In the genomic region with DNA sequence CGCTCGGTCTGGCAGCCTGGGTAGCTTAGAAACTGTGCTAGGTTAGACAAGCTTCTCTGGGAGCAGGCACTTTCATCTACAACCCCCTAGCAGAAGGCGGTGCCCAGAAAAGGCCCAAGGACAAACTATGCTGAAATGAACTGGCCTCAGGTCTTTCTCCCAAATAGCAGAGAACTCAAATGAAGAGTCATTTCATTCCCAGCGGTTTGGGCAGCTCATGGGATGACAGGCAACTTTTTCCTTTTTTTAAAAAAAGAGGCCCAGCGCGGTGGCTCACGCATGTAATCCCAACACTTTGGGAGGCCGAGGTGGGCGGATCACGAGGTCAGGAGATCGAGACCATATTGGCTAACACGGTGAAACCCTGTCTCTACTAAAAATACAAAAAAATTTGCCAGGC, we compare ENCODE assay signal across 11 cellular contexts. TPM values are rescaled to one million over a fixed set of nuclear protein-coding genes. Genes with fewer than 3 reads are reported as not detected.
A peak's percentile ranks its signal among the peaks of the same experiment; 100 is the strongest.
DNase-seq lines count a peak whose midpoint lies in the region; ATAC-seq and TF ChIP-seq lines count a peak whose summit lies in the region.
"Had no signal": no experiment of that assay in that cellular context is flagged by ENCODE, and none has a peak within 500 bp of the region (broad histone marks: within the 10 kb centered on the region; RNA-seq: fewer than 3 reads in every experiment).

No MANE protein-coding gene starts in this region.

- H3K27ac ChIP-seq in Panc1 (ENCODE audit: low read length) (peak overlapping the region; percentile 39; the same call in 1 of the 2 replicates), skeletal muscle tissue (ENCODE audit: low read depth, low read length) (peak overlapping the region; percentile 58), SJCRH30 (no peak overlapping the region)
- peak overlapping the region; percentile 84 for H3K27ac ChIP-seq in effector memory CD4-positive, alpha-beta T cell (ENCODE audit: insufficient read depth, low read length, poor library complexity, severe bottlenecking)
- H3K27ac ChIP-seq: SK-N-MC had no signal

- H3K27ac Mint-ChIP-seq in activated CD4-positive, alpha-beta T cell treated with anti-CD3 and anti-CD28 coated beads, Interleukin-2, amount 10 ng/mL, durations not matched to agents 24 days and 14 days = peak overlapping the region; percentile 93

- H3K4me3 ChIP-seq in Panc1 (ENCODE audit: low read depth in 2 of 2, low read length in 2 of 2) (no peak overlapping the region), skeletal muscle tissue (ENCODE audit: low read length in 3 of 3) (peak overlapping the region in 1 of 3 donors; percentile 45), SJCRH30 (no peak overlapping the region)
- H3K4me3 ChIP-seq in effector memory CD4-positive, alpha-beta T cell (ENCODE audit: insufficient read depth, low read depth, low read length, poor library complexity, severe bottlenecking) = peak overlapping the region; percentile 24
- H3K4me3 ChIP-seq: A549, SK-N-MC had no signal

- peak overlapping the region; percentile 79 for H3K4me3 Mint-ChIP-seq in activated CD4-positive, alpha-beta T cell treated with anti-CD3 and anti-CD28 coated beads, Interleukin-2, amount 10 ng/mL, durations not matched to agents 24 days and 14 days

- in situ Hi-C loops in Panc1 (cut with HindIII; ENCODE audit: low pct_unique_long_range_greater_than_20kb, low sequenced_read_pairs) = no loop called here

- peaks cover 56% of the 10 kb centered on the region for H3K4me1 Mint-ChIP-seq in activated CD4-positive, alpha-beta T cell treated with anti-CD3 and anti-CD28 coated beads, Interleukin-2, amount 10 ng/mL, durations not matched to agents 24 days and 14 days

- peak overlapping the region in 1 of 3 donors; percentile 40 for H3K9ac ChIP-seq in skeletal muscle tissue (ENCODE audit: low read depth in 1 of 3, low read length in 3 of 3)

- no peak for DNase-seq in activated CD4-positive, alpha-beta T cell treated with anti-CD3 and anti-CD28 coated beads, Interleukin-2, amount 10 ng/mL, durations not matched to agents 24 days and 14 days
- DNase-seq in activated CD4-positive, alpha-beta T cell treated with anti-CD3 and anti-CD28 coated beads, Interleukin-2, amount 50 U/mL, for 4 hours = no peak
- DNase-seq in Panc1 (ENCODE audit: low read depth, low spot score) (no peak), SJCRH30 (no peak), NAMALWA (ENCODE audit: low spot score) (no peak), NCI-H2196 treated with DMSO at 0.1 percent for 48 hours (lab: John Stamatoyannopoulos, UW; ENCODE audit: unreplicated experiment) (no peak)
- no peak for DNase-seq in effector memory CD4-positive, alpha-beta T cell
- DNase-seq: NCI-H526 treated with DMSO at 0.1 percent for 48 hours had no signal

- H3K36me3 ChIP-seq in Panc1 (ENCODE audit: control insufficient read depth, insufficient read depth, low read length) = no peaks in the 10 kb centered on the region
- no peaks in the 10 kb centered on the region for H3K36me3 ChIP-seq in effector memory CD4-positive, alpha-beta T cell (ENCODE audit: control insufficient read depth, insufficient read depth, low read length)
- no peaks in the 10 kb centered on the region for H3K36me3 ChIP-seq in skeletal muscle tissue (ENCODE audit: control insufficient read depth in 3 of 3, insufficient read depth in 3 of 3, low read length in 3 of 3)
- H3K36me3 ChIP-seq in SJCRH30 = no peaks in the 10 kb centered on the region

- no peak for ATAC-seq in Panc1
- ATAC-seq: A549 had no signal

- TF ChIP-seq CTCF in Panc1 (IDR thresholded peaks at IDR 0.05) = no peak

- no peaks in the 10 kb centered on the region for H3K9me3 Mint-ChIP-seq in activated CD4-positive, alpha-beta T cell treated with anti-CD3 and anti-CD28 coated beads, Interleukin-2, amount 10 ng/mL, durations not matched to agents 24 days and 14 days

- no peaks in the 10 kb centered on the region for H3K27me3 Mint-ChIP-seq in activated CD4-positive, alpha-beta T cell treated with anti-CD3 and anti-CD28 coated beads, Interleukin-2, amount 10 ng/mL, durations not matched to agents 24 days and 14 days

- peaks cover 56% of the 10 kb centered on the region for H3K4me1 ChIP-seq in Panc1 (ENCODE audit: control insufficient read depth, insufficient read depth, low read length)
- peaks cover 62% of the 10 kb centered on the region for H3K4me1 ChIP-seq in effector memory CD4-positive, alpha-beta T cell (ENCODE audit: control insufficient read depth, insufficient read depth, low read length, poor library complexity, severe bottlenecking)
- H3K4me1 ChIP-seq in skeletal muscle tissue (ENCODE audit: control insufficient read depth in 3 of 3, insufficient read depth in 3 of 3, low read length in 3 of 3) = peaks cover 59 to 67% (median 62%) of the 10 kb centered on the region in 3 donors
- H3K4me1 ChIP-seq in SJCRH30 = peaks cover 46% of the 10 kb centered on the region

- intact Hi-C loops in activated CD4-positive, alpha-beta T cell treated with anti-CD3 and anti-CD28 coated beads, Interleukin-2, amount 10 ng/mL, durations not matched to agents 24 days and 14 days (cut with micrococcal nuclease) = loop anchor here (10.0 kb wide), 1 partner anchor 463 kb away; a partner anchor contains a TSS
- intact Hi-C loops in Panc1 (cut with micrococcal nuclease; ENCODE audit: unreplicated experiment) = loop anchor here (10.0 kb wide), 1 partner anchor 63 kb away; no protein-coding TSS in a partner anchor

- H3K9me3 ChIP-seq in Panc1 (ENCODE audit: control insufficient read depth, insufficient read depth, low read depth, low read length) (no peaks in the 10 kb centered on the region), skeletal muscle tissue (ENCODE audit: control insufficient read depth in 3 of 3, low read length in 3 of 3) (no peaks in the 10 kb centered on the region), SJCRH30 (replicated peaks) (no peaks in the 10 kb centered on the region)
- no peaks in the 10 kb centered on the region for H3K9me3 ChIP-seq in effector memory CD4-positive, alpha-beta T cell (ENCODE audit: control insufficient read depth, low read length)
- H3K9me3 ChIP-seq: A549 had no signal

- H3K27me3 ChIP-seq in Panc1 (ENCODE audit: control insufficient read depth, insufficient read depth, low read length) (no peaks in the 10 kb centered on the region), skeletal muscle tissue (ENCODE audit: control insufficient read depth in 3 of 3, insufficient read depth in 3 of 3, low read length in 3 of 3) (no peaks in the 10 kb centered on the region), SJCRH30 (no peaks in the 10 kb centered on the region)
- no peaks in the 10 kb centered on the region for H3K27me3 ChIP-seq in effector memory CD4-positive, alpha-beta T cell (replicated peaks; ENCODE audit: control insufficient read depth, insufficient read depth, low read length, poor library complexity, severe bottlenecking)

- POLR2A ChIA-PET in Panc1 (lab: Charles Lee) = interaction anchor here (0.6 kb wide), 1 partner anchor 79 kb away, joined by 3 read pairs; no protein-coding TSS in a partner anchor

- peaks cover 34% of the 10 kb centered on the region for H3K36me3 Mint-ChIP-seq in activated CD4-positive, alpha-beta T cell treated with anti-CD3 and anti-CD28 coated beads, Interleukin-2, amount 10 ng/mL, durations not matched to agents 24 days and 14 days (ENCODE audit: low read depth)

- no TSS peak for BruUV-seq in Panc1 (replicated peaks; lab: Mats Ljungman, UMichigan)

- CTCF ChIA-PET in Panc1 (lab: Charles Lee) = no interaction called here

RNA-seq across cellular contexts. Expression of a gene that starts 2.5 kb away (rescaled TPM):
- 150 and 153 TPM in 2 replicates for total RNA-seq in activated CD4-positive, alpha-beta T cell treated with anti-CD3 and anti-CD28 coated beads, Interleukin-2, amount 10 ng/mL, durations not matched to agents 24 days and 14 days
- total RNA-seq in Panc1 (2021; ENCODE audit: unreplicated experiment) (86.8 TPM), skeletal muscle tissue (19.8 TPM)
- polyA plus RNA-seq in Panc1 (2012; ENCODE audit: insufficient read length) = 57.8 TPM
- total RNA-seq in SJCRH30 (2014; rRNA removed; shearing (Covaris generic)) = 78.5 and 82.0 TPM in 2 replicates
